In the genomic region with DNA sequence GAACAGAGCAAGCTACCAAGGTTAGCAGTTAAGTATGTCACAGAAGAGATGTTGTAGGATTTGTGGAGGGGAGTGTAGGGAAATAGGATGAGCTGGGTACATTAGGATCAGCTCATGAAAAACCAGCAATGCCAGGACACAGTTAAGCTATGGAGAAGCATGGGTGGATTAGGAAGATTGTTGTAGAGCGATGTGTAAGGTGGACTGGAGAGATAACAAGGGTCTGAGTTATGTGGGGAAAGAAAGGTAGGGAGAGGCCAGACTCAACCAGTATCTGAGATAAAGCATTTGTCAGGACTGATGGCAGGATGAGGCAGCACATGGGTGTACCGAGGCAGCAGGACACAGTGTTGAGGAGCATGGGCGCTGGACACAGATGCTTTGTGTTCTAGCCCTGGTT, we compare ENCODE assay signal across 1 cellular context.
TF ChIP-seq lines count a peak whose summit lies in the region.

No MANE protein-coding gene starts in this region.

TF ChIP-seq in K562, 482 proteins besides CTCF, POLR2A, EP300 and RAD21 (continued from another document):
- TF ChIP-seq ATF7 (IDR thresholded peaks at IDR 0.05): no peak
